Comparison of ENCODE assay signal across 8 cellular contexts in the genomic region with DNA sequence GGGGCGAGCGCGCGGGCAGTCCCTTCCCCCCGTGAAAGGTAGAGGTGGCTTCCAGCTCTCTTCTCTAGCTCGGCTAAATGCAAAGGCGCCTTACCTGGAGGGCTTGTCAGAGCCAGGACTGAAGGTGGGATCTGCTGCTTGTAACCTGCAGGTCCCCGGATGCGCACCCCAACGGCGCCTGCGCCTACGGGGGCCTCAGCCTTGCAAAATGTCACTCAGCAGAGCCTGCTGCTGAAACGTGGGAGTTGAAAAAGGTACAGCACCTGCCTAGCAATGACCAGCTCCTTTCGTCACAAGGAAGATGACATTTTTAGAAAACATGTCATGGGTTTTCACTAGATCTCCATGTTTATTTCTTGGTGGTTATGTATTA. TPM values are rescaled to one million over a fixed set of nuclear protein-coding genes. Genes with fewer than 3 reads are reported as not detected.
A peak's percentile ranks its signal among the peaks of the same experiment; 100 is the strongest.
DNase-seq lines count a peak whose midpoint lies in the region; ATAC-seq and TF ChIP-seq lines count a peak whose summit lies in the region.

No MANE protein-coding gene starts in this region.

- CTCF ChIA-PET in activated naive CD4-positive, alpha-beta T cell treated with anti-CD3 and anti-CD28 coated beads for 36 hours (lab: Charles Lee) = interaction anchor here (0.7 to 1.3 kb wide), 6 partner anchors 13 to 222 kb away, joined by 3 to 4 read pairs (median 3); no protein-coding TSS in a partner anchor

- no peaks in the 10 kb centered on the region for H3K9me3 Mint-ChIP-seq in activated naive CD4-positive, alpha-beta T cell treated with anti-CD3 and anti-CD28 coated beads for 36 hours

- DNase-seq in COLO668 (lab: John Stamatoyannopoulos, UW; ENCODE audit: unreplicated experiment) (peak; percentile 76), RWPE2 (ENCODE audit: low spot score) (peak; percentile 63), heart right ventricle (peak; percentile 19 to 44), putamen (ENCODE audit: low spot score) (peak; percentile 65), aorta (no peak)
- DNase-seq in activated naive CD4-positive, alpha-beta T cell treated with anti-CD3 and anti-CD28 coated beads for 36 hours = peak; percentile 80

- peak overlapping the region; percentile 91 for H3K4me3 ChIP-seq in RWPE2 (ENCODE audit: severe bottlenecking)
- H3K4me3 ChIP-seq in heart right ventricle = peak overlapping the region; percentile 60 to 98 (median 82)
- H3K4me3 ChIP-seq in aorta (ENCODE audit: low read length in 2 of 2) = peak overlapping the region; percentile 60 to 85

- peaks cover 8% of the 10 kb centered on the region; the same call in 1 of the 2 replicates for H3K36me3 ChIP-seq in RWPE2 (ENCODE audit: low read depth)
- no peaks in the 10 kb centered on the region for H3K36me3 ChIP-seq in heart right ventricle
- H3K36me3 ChIP-seq in aorta (ENCODE audit: control insufficient read depth in 1 of 2, insufficient read depth in 2 of 2, low read length in 1 of 2) = no peaks in the 10 kb centered on the region

- H3K4me3 Mint-ChIP-seq in activated naive CD4-positive, alpha-beta T cell treated with anti-CD3 and anti-CD28 coated beads for 36 hours = peak overlapping the region; percentile 93

- 0 to 1% methylated on average over 15 of the region's 15 CpGs for WGBS in heart right ventricle, 2 donors
- 0 to 1% methylated on average over 15 of the region's 15 CpGs for WGBS in aorta, 2 donors

- H3K4me1 Mint-ChIP-seq in activated naive CD4-positive, alpha-beta T cell treated with anti-CD3 and anti-CD28 coated beads for 36 hours (ENCODE audit: low read depth) = peaks cover 34% of the 10 kb centered on the region

- peak overlapping the region; percentile 96 for H3K27ac Mint-ChIP-seq in activated naive CD4-positive, alpha-beta T cell treated with anti-CD3 and anti-CD28 coated beads for 36 hours

- H3K4me1 ChIP-seq in RWPE2 (ENCODE audit: insufficient read depth, poor library complexity, severe bottlenecking) = no peaks in the 10 kb centered on the region
- H3K4me1 ChIP-seq in heart right ventricle = peaks cover 0 to 54% (median 36%) of the 10 kb centered on the region in 9 donors
- peaks cover 0 to 2% of the 10 kb centered on the region in 2 donors for H3K4me1 ChIP-seq in aorta (ENCODE audit: control insufficient read depth in 1 of 2, insufficient read depth in 2 of 2, low read length in 2 of 2)

- H3K9me3 ChIP-seq in RWPE2 (ENCODE audit: severe bottlenecking) (no peaks in the 10 kb centered on the region), heart right ventricle (no peaks in the 10 kb centered on the region), aorta (ENCODE audit: control insufficient read depth, low read length) (no peaks in the 10 kb centered on the region)

- no peaks in the 10 kb centered on the region for H3K27me3 ChIP-seq in RWPE2 (ENCODE audit: insufficient read depth, poor library complexity, severe bottlenecking)
- H3K27me3 ChIP-seq in heart right ventricle = no peaks in the 10 kb centered on the region
- H3K27me3 ChIP-seq in aorta (ENCODE audit: control insufficient read depth in 1 of 2, insufficient read depth in 2 of 2, low read length in 1 of 2) = no peaks in the 10 kb centered on the region

- H3K27me3 Mint-ChIP-seq in activated naive CD4-positive, alpha-beta T cell treated with anti-CD3 and anti-CD28 coated beads for 36 hours (ENCODE audit: low read depth) = no peaks in the 10 kb centered on the region

- intact Hi-C loops in activated naive CD4-positive, alpha-beta T cell treated with anti-CD3 and anti-CD28 coated beads for 36 hours (cut with micrococcal nuclease) = loop anchor here (1.0 to 10.0 kb wide), 9 partner anchors 32 to 1128 kb away; partner anchors contain the start of genes HSPA4L, LARP1B, PLK4 and SCLT1
- intact Hi-C loops in heart right ventricle (cut with DNase I) (loop anchor here in 6 of 10 donors (5.0 to 10.0 kb wide), 5 partner anchors 81 to 183 kb away; partner anchors contain the start of genes HSPA4L (in 4 of the 6), LARP1B (in 4 of the 6) and PLK4 (in 1 of the 6)), aorta (cut with DNase I) (loop anchor here in 1 of 2 donors (5.0 to 10.0 kb wide), 3 partner anchors 81 to 181 kb away; partner anchors contain the start of genes HSPA4L, LARP1B and PLK4)

- peaks cover 6% of the 10 kb centered on the region for H3K36me3 Mint-ChIP-seq in activated naive CD4-positive, alpha-beta T cell treated with anti-CD3 and anti-CD28 coated beads for 36 hours (ENCODE audit: low read depth)

- ATAC-seq in GM19455 (IDR thresholded peaks at IDR 0.05; ENCODE audit: unreplicated experiment) (peak; percentile 34), HG03575 (IDR thresholded peaks at IDR 0.05; ENCODE audit: extremely low read depth, insufficient number of reproducible peaks, low FRiP score, unreplicated experiment) (peak; percentile 12), RWPE2 (ENCODE audit: low read depth) (peak; percentile 41), heart right ventricle (peak; percentile 5 to 41 (median 20)), aorta (ENCODE audit: low FRiP score) (no peak)

- H3K27ac ChIP-seq in RWPE2 (ENCODE audit: poor library complexity, severe bottlenecking) (peak overlapping the region; percentile 81), heart right ventricle (peak overlapping the region; percentile 72 to 96 (median 93)), aorta (ENCODE audit: low read depth in 1 of 2, low read length in 2 of 2) (peak overlapping the region in 1 of 2 donors; percentile 49)

- TF ChIP-seq CTCF in RWPE2 (IDR thresholded peaks at IDR 0.05; ENCODE audit: poor library complexity, severe bottlenecking) (no peak), heart right ventricle (IDR thresholded peaks at IDR 0.05) (no peak)

RNA-seq across cellular contexts. Expression of gene ABHD18, which starts 0.6 kb away (rescaled TPM):
- 10 to 100 TPM; 17.0 to 17.5 TPM for total RNA-seq in activated naive CD4-positive, alpha-beta T cell treated with anti-CD3 and anti-CD28 coated beads for 36 hours
- total RNA-seq in heart right ventricle = 10 to 100 TPM; 12.6 to 55.9 (median 30.4) TPM
- 1 to 10 TPM; 4.7 to 6.3 TPM for polyA plus RNA-seq in heart right ventricle
- 10 to 100 TPM; 13.4 to 14.7 TPM for total RNA-seq in aorta
- 1 to 10 TPM; 4.1 to 9.0 TPM for polyA plus RNA-seq in aorta

RNA-seq across cellular contexts. Expression of gene MFSD8, which starts 0.8 kb away (rescaled TPM):
- total RNA-seq in activated naive CD4-positive, alpha-beta T cell treated with anti-CD3 and anti-CD28 coated beads for 36 hours = 10 to 100 TPM; 11.1 to 11.2 TPM
- 10 to 100 TPM in 6 of 10 donors, 1 to 10 TPM in 4; 6.9 to 14.3 (median 11.0) TPM for total RNA-seq in heart right ventricle
- polyA plus RNA-seq in heart right ventricle = 10 to 100 TPM in 1 of 2 donors, 1 to 10 TPM in 1; 3.7 to 15.0 TPM
- total RNA-seq in aorta = 10 to 100 TPM; 25.8 to 29.3 TPM
- 10 to 100 TPM in 1 of 2 donors, 1 to 10 TPM in 1; 9.5 to 21.2 TPM for polyA plus RNA-seq in aorta

Comparison
In these comparisons a context has a peak if more than half of its experiments do, and no peak if none do; other contexts are left out.
1. DNase-seq: peak in COLO668 (single experiment), RWPE2 (single experiment), activated naive CD4-positive, alpha-beta T cell treated with anti-CD3 and anti-CD28 coated beads for 36 hours (single experiment), heart right ventricle (2 of 2) and putamen (single experiment); none in aorta (0 of 2).
2. Peak in every context shown above with its lines, with median percentiles within 50 percentile points of each other: H3K4me3 ChIP-seq.